ENCODE assay signal across 27 cellular contexts in the genomic region with DNA sequence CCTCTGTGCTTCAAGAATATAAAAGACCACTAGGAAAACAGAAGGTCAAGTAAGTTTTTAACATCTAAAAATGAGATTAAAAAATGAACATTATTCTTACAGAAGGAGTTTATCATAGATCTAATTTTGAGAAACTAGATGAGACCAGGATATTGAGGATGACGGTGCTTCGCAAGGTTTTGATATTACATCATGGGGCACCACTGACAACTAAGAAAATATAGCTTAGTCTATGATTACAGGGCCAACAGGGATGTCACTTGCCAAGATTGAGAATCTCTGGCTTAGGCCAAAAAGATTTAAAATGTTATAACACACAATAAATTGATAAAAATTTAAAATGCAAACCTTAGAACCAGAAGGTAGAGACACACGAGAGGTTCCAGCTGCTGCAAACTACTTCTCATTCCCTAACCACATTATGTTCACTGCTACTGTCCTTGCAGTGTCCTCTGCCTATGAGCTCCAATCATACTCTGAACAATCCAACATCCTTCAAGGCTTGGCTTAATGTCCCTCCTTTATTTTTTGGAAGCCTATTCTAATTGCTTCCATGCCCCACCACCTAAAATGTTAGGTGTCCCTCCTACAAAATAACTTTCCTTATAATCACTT.
"Had no signal": no experiment of that assay in that cellular context is flagged by ENCODE, and none has a peak within 500 bp of the region (broad histone marks: within the 10 kb centered on the region; RNA-seq: fewer than 3 reads in every experiment).

No MANE protein-coding gene starts in this region.

- H3K9me3 ChIP-seq: gastroesophageal sphincter, left ventricle myocardium inferior, pancreas, right atrium auricular region, suprapubic skin, tibial artery, upper lobe of right lung had no signal

- H3K36me3 ChIP-seq: gastroesophageal sphincter, pancreas, right atrium auricular region, suprapubic skin, tibial artery, upper lobe of right lung had no signal

- H2AFZ ChIP-seq: hepatocyte had no signal

- H3K27me3 ChIP-seq: gastroesophageal sphincter, hepatocyte, pancreas, right atrium auricular region, suprapubic skin, tibial artery, upper lobe of right lung had no signal

- DNase-seq: activated CD4-positive, alpha-beta T cell treated with anti-CD3 and anti-CD28 coated beads, Interleukin-2, amount 10 ng/mL, durations not matched to agents 7 days and 5 days; activated CD4-positive, CD25-positive, alpha-beta regulatory T cell treated with anti-CD3 and anti-CD28 coated beads, Interleukin-2, amount 50 U/mL, for 72 hours; activated CD8-positive, alpha-beta memory T cell treated with anti-CD3 and anti-CD28 coated beads, Interleukin-2, amount 10 ng/mL, durations not matched to agents 7 days and 5 days; activated CD8-positive, alpha-beta T cell treated with anti-CD3 and anti-CD28 coated beads, Interleukin-2, amount 10 ng/mL, durations not matched to agents 7 days and 5 days; activated gamma-delta T cell; activated naive CD4-positive, alpha-beta T cell treated with anti-CD3 and anti-CD28 coated beads, Interleukin-2, amount 10 ng/mL, durations not matched to agents 7 days and 5 days; amniotic stem cell; caudate nucleus; cortex of kidney; islet precursor cell; left ventricle myocardium inferior; nephron progenitor cell; nucleus accumbens; pancreas; stimulated activated CD4-positive, alpha-beta T cell treated with anti-CD3 and anti-CD28 coated beads, Interleukin-1b, Interleukin-23, amount 100 ng/mL, for 48 hours; stimulated activated CD4-positive, alpha-beta T cell treated with anti-CD3 and anti-CD28 coated beads, Interleukin-4, amount 100 ng/mL, for 4 hours; stimulated activated CD8-positive, alpha-beta memory T cell treated with anti-CD3 and anti-CD28 coated beads, Interleukin-4, amount 100 ng/mL, for 48 hours; stimulated activated naive B cell treated with anti-CD40 and anti-IgM and Interleukin-4, amounts not matched to agents 10 μg/mL and 1 μg/mL and 100 μg/mL, for 72 hours; tibial artery; upper lobe of right lung had no signal

- H3K9me3 Mint-ChIP-seq: activated naive CD4-positive, alpha-beta T cell treated with anti-CD3 and anti-CD28 coated beads, Interleukin-2, amount 10 ng/mL, durations not matched to agents 7 days and 5 days; T-helper 1 cell treated with Interleukin-12 subunit alpha and Interleukin-12 subunit beta and Interleukin-4 antibody, amounts not matched to agents 30 μg/mL and 1 μg/mL, for 36 hours had no signal

- H3K27me3 Mint-ChIP-seq: activated CD4-positive, alpha-beta T cell treated with anti-CD3 and anti-CD28 coated beads, Interleukin-2, amount 10 ng/mL, durations not matched to agents 7 days and 5 days; activated CD8-positive, alpha-beta memory T cell treated with anti-CD3 and anti-CD28 coated beads, Interleukin-2, amount 10 ng/mL, durations not matched to agents 7 days and 5 days; activated naive CD4-positive, alpha-beta T cell treated with anti-CD3 and anti-CD28 coated beads, Interleukin-2, amount 10 ng/mL, durations not matched to agents 7 days and 5 days; stimulated activated naive B cell treated with anti-CD40 and anti-IgM and Interleukin-4, amounts not matched to agents 10 μg/mL and 1 μg/mL and 100 μg/mL, for 72 hours had no signal

- H3K27ac Mint-ChIP-seq: activated CD4-positive, alpha-beta T cell treated with anti-CD3 and anti-CD28 coated beads, Interleukin-2, amount 10 ng/mL, durations not matched to agents 7 days and 5 days; activated CD8-positive, alpha-beta T cell treated with anti-CD3 and anti-CD28 coated beads, Interleukin-2, amount 10 ng/mL, durations not matched to agents 7 days and 5 days; activated naive CD4-positive, alpha-beta T cell treated with anti-CD3 and anti-CD28 coated beads, Interleukin-2, amount 10 ng/mL, durations not matched to agents 7 days and 5 days; nephron progenitor cell; stimulated activated naive B cell treated with anti-CD40 and anti-IgM and Interleukin-4, amounts not matched to agents 10 μg/mL and 1 μg/mL and 100 μg/mL, for 72 hours; T-helper 1 cell treated with Interleukin-12 subunit alpha and Interleukin-12 subunit beta and Interleukin-4 antibody, amounts not matched to agents 30 μg/mL and 1 μg/mL, for 36 hours had no signal

- H3K4me1 Mint-ChIP-seq: nephron progenitor cell had no signal

- H3K4me2 ChIP-seq: hepatocyte, smooth muscle cell had no signal

- H3K36me3 Mint-ChIP-seq: activated naive CD4-positive, alpha-beta T cell treated with anti-CD3 and anti-CD28 coated beads, Interleukin-2, amount 10 ng/mL, durations not matched to agents 7 days and 5 days had no signal

- H3K27ac ChIP-seq: gastroesophageal sphincter, hepatocyte, left ventricle myocardium inferior, pancreas, right atrium auricular region, suprapubic skin, tibial artery, upper lobe of right lung had no signal

- H3K4me3 ChIP-seq: gastroesophageal sphincter, hepatocyte, left ventricle myocardium inferior, lung, pancreas, right atrium auricular region, smooth muscle cell, suprapubic skin, tibial artery, upper lobe of right lung had no signal

- ATAC-seq: activated CD8-positive, alpha-beta memory T cell treated with anti-CD3 and anti-CD28 coated beads, Interleukin-2, amount 10 ng/mL, durations not matched to agents 7 days and 5 days; activated CD8-positive, alpha-beta T cell treated with anti-CD3 and anti-CD28 coated beads, Interleukin-2, amount 10 ng/mL, durations not matched to agents 7 days and 5 days; gastroesophageal sphincter; pancreas; stimulated activated naive B cell treated with anti-CD40 and anti-IgM and Interleukin-4, amounts not matched to agents 10 μg/mL and 1 μg/mL and 100 μg/mL, for 72 hours; upper lobe of right lung had no signal

- H3K4me3 Mint-ChIP-seq: activated CD4-positive, alpha-beta T cell treated with anti-CD3 and anti-CD28 coated beads, Interleukin-2, amount 10 ng/mL, durations not matched to agents 7 days and 5 days; activated CD8-positive, alpha-beta memory T cell treated with anti-CD3 and anti-CD28 coated beads, Interleukin-2, amount 10 ng/mL, durations not matched to agents 7 days and 5 days; activated CD8-positive, alpha-beta T cell treated with anti-CD3 and anti-CD28 coated beads, Interleukin-2, amount 10 ng/mL, durations not matched to agents 7 days and 5 days; activated naive CD4-positive, alpha-beta T cell treated with anti-CD3 and anti-CD28 coated beads, Interleukin-2, amount 10 ng/mL, durations not matched to agents 7 days and 5 days; nephron progenitor cell; stimulated activated naive B cell treated with anti-CD40 and anti-IgM and Interleukin-4, amounts not matched to agents 10 μg/mL and 1 μg/mL and 100 μg/mL, for 72 hours; T-helper 1 cell treated with Interleukin-12 subunit alpha and Interleukin-12 subunit beta and Interleukin-4 antibody, amounts not matched to agents 30 μg/mL and 1 μg/mL, for 36 hours had no signal
